ENCODE assay signal across 9 cellular contexts in the genomic region with DNA sequence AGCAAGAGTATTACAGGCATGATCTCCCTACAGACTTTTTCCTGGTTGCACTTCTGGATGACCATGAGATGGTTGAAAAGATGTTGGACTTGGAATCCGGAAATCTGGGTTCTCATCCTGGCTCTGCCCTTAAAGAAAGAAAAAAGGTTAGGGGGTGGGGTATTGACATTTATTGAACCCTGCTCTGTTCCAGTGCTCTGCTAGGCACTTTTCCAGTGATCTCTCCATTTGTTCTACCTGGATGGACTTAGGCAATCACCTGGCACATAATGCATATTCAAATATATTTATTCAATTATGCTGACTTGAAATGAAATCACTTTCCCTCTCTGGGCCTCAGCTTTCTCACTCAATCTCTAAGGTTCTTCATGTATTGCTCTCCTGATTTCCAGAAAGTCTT.
"Had no signal": no experiment of that assay in that cellular context is flagged by ENCODE, and none has a peak within 500 bp of the region (broad histone marks: within the 10 kb centered on the region; RNA-seq: fewer than 3 reads in every experiment).

No MANE protein-coding gene starts in this region.

- ATAC-seq: HCT116, K562 had no signal

- H3K27ac ChIP-seq: GM23248, HL-60 had no signal

- H3K4me1 ChIP-seq: HAP-1 had no signal

- H3K9me3 ChIP-seq: HAP-1 had no signal

- DNase-seq: GM23248, GOT3, H7, HFFc6, IMR-90 had no signal

- H3K36me3 ChIP-seq: HAP-1 had no signal

- H3K4me3 ChIP-seq: GM23248, HAP-1, K562 had no signal
